ENCODE assay signal across 8 cellular contexts in the genomic region with DNA sequence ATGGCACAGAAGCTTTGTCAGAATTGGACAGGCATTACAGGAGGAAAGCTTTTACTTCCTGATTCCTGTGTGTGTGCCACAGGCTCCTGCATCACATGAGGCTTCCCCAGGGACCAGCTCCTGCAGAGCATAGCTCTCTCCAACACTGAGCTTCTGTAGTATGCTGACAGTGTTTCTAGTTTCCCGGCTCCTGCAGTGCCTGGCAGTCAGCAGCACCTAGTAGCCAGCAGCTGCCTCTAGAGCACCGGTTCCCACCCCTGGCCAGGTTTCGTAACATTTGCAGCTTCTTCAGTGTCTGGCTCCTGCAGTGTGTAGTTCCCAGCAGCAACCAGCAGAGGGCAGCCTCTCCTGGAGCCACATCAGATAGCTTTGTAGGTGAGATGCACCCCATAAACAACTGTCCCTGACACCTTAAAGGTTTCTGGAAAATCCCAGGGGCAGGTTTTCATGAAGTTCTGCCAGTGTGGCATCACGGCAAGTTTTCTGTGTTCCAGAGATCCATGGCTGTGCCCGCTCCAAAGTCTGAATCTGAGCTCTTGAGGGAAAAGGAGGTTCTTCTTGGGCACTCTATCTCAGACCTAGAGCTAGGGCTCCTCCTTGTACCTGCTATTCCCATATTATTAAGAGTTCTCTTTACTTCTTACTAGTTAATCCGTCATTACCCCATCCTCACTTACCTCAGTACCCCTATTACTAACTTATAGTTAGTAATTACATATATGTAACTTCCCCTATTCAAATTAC.
DNase-seq lines count a peak whose midpoint lies in the region; ATAC-seq and TF ChIP-seq lines count a peak whose summit lies in the region.

No MANE protein-coding gene starts in this region.

- peak; percentile 99 for TF ChIP-seq CTCF in AG10803 (conservative IDR thresholded peaks at IDR 0.05; ENCODE audit: low read length)

- H3K27ac Mint-ChIP-seq in central memory CD8-positive, alpha-beta T cell (ENCODE audit: low read depth): no peak overlapping the region

- no peaks in the 10 kb centered on the region for H3K36me3 Mint-ChIP-seq in central memory CD8-positive, alpha-beta T cell (ENCODE audit: insufficient read depth)

- H3K4me3 Mint-ChIP-seq in central memory CD8-positive, alpha-beta T cell: peak overlapping the region; percentile 25

- ATAC-seq in GM18909 (IDR thresholded peaks at IDR 0.05; ENCODE audit: poor library complexity, unreplicated experiment): peak; percentile 92
- ATAC-seq in HG03135 (IDR thresholded peaks at IDR 0.05; ENCODE audit: unreplicated experiment): peak; percentile 76
- ATAC-seq in activated CD4-positive, CD25-positive, alpha-beta regulatory T cell treated with anti-CD3 and anti-CD28 coated beads, Interleukin-2, amount 50 U/mL, for 24 hours: peak; percentile 89 to 95
- peak; percentile 95 for ATAC-seq in central memory CD8-positive, alpha-beta T cell (replicated peaks; ENCODE audit: extremely low read depth, poor library complexity, severe bottlenecking)

- H3K27me3 Mint-ChIP-seq in central memory CD8-positive, alpha-beta T cell: no peaks in the 10 kb centered on the region

- DNase-seq in AG10803 (ENCODE audit: low read depth): peak; percentile 76
- DNase-seq in NCI-H2196 treated with DMSO at 0.1 percent for 48 hours (lab: John Stamatoyannopoulos, UW; ENCODE audit: unreplicated experiment): peak; percentile 99
- DNase-seq in central memory CD8-positive, alpha-beta T cell (ENCODE audit: low spot score in 2 of 2): peak; percentile 74 to 84
- peak; percentile 64 for DNase-seq in kidney glomerular epithelial cell (lab: John Stamatoyannopoulos, UW)
- peak; percentile 86 to 87 for DNase-seq in stimulated activated CD4-positive, alpha-beta T cell treated with anti-CD3 and anti-CD28 coated beads, Interleukin-2, amount 100 ng/mL, for 24 hours

- peaks cover 10% of the 10 kb centered on the region for H3K4me1 Mint-ChIP-seq in central memory CD8-positive, alpha-beta T cell

- H3K9me3 Mint-ChIP-seq in central memory CD8-positive, alpha-beta T cell: no peaks in the 10 kb centered on the region

- H3K4me3 ChIP-seq in AG10803 (ENCODE audit: low read length): no peak overlapping the region
